In the genomic region with DNA sequence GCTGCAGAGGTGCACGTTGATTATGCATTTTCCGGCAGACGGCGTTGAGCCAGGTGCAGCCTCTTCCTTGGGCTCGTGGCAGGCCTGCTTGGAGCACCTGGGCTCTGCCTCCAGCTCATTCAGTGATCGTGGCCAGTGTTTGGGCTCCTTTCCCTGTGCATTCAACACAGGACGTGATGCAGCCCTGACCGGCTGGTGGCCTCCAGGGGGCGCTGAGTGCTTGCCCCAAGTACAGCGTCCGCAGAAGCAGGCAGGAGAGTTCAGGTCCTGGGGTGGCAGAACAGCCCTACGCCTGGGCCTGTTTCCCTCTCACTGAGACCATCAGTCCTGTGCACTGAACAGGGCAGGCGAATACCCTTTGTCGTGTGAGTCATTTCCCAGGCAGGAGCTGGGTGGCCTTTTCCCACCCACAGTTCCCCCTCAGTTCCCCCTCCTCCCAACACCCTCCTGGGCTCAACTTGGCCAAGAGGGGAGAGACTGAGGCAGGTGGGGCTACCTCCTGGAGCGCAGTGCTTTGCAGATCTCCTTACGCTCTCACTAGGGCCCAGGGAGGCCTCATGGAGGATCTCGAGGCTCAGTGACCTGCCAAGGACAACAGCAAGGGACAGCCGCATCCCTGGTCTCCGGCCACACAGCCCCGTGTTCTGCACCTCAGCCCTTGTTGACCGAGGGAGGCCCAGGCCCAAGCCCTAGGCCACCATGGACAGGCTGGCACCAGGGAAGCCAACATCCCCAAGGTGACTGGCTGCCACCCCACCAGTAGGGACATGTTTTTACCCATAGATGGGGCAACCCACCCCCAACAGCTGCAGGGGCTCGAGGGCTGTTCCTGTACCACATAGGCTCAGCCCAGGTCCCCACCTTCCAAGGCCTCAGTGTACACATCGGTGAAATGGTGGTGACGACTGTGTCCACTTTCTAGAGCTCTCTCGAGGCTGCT, we compare ENCODE assay signal across 8 cellular contexts. TPM values are rescaled to one million over a fixed set of nuclear protein-coding genes. Genes with fewer than 3 reads are reported as not detected.
DNase-seq lines count a peak whose midpoint lies in the region; ATAC-seq and TF ChIP-seq lines count a peak whose summit lies in the region.

No MANE protein-coding gene starts in this region.

- H3K27ac ChIP-seq in transverse colon, result peak overlapping the region in 3 of 4 donors; percentile 1 to 32 (median 23)

- TF ChIP-seq POLR2A in transverse colon (IDR thresholded peaks at IDR 0.05), result no peak

- no peak overlapping the region for H3K4me3 ChIP-seq in transverse colon

- intact Hi-C loops in activated naive CD4-positive, alpha-beta T cell treated with anti-CD3 and anti-CD28 coated beads for 36 hours (cut with micrococcal nuclease), result loop anchor here (1.0 to 5.0 kb wide), 4 partner anchors 82 to 418 kb away; no protein-coding TSS in a partner anchor
- intact Hi-C loops in head of caudate nucleus (cut with DNase I), result loop anchor here (10.0 kb wide), 2 partner anchors 231 to 421 kb away; a partner anchor contains a TSS
- intact Hi-C loops in posterior vena cava (cut with DNase I), result loop anchor here (5.0 to 10.0 kb wide), 3 partner anchors 83 to 423 kb away; no protein-coding TSS in a partner anchor
- intact Hi-C loops in transverse colon (cut with DNase I; ENCODE audit: low total_unique reads), result loop anchor here (1.0 to 10.0 kb wide), 2 partner anchors 82 to 231 kb away; a partner anchor contains a TSS

- no peak overlapping the region for H3K4me3 Mint-ChIP-seq in activated naive CD4-positive, alpha-beta T cell treated with anti-CD3 and anti-CD28 coated beads for 36 hours

- DNase-seq in ELR (ENCODE audit: low read depth) (peak; percentile 83), MV-4-11 (lab: John Stamatoyannopoulos, UW) (peak; percentile 75), SKM-1 (lab: John Stamatoyannopoulos, UW; ENCODE audit: unreplicated experiment) (peak; percentile 61), head of caudate nucleus (peak; percentile 57 to 93 (median 84)), posterior vena cava (ENCODE audit: low spot score) (peak; percentile 95), transverse colon (peak; percentile 87)
- DNase-seq in activated naive CD4-positive, alpha-beta T cell treated with anti-CD3 and anti-CD28 coated beads for 36 hours, result peak; percentile 88

- no peak for ATAC-seq in GM21526 (IDR thresholded peaks at IDR 0.05; ENCODE audit: low FRiP score, unreplicated experiment)

- no peaks in the 10 kb centered on the region for H3K9me3 Mint-ChIP-seq in activated naive CD4-positive, alpha-beta T cell treated with anti-CD3 and anti-CD28 coated beads for 36 hours

- no peak overlapping the region for H3K27ac Mint-ChIP-seq in activated naive CD4-positive, alpha-beta T cell treated with anti-CD3 and anti-CD28 coated beads for 36 hours

- TF ChIP-seq EP300 in transverse colon (IDR thresholded peaks at IDR 0.05; ENCODE audit: low read depth), result no peak

- in situ Hi-C loops in transverse colon (cut with MboI; ENCODE audit: low pct_ligation_motif_present in 1 of 4, low pct_unique_long_range_greater_than_20kb in 1 of 4, low sequenced_read_pairs in 3 of 4), result loop anchor here in 3 of 4 donors (5.0 to 25.0 kb wide), 3 partner anchors 81 to 233 kb away; a partner anchor contains a TSS

- H3K4me1 Mint-ChIP-seq in activated naive CD4-positive, alpha-beta T cell treated with anti-CD3 and anti-CD28 coated beads for 36 hours (ENCODE audit: low read depth), result no peaks in the 10 kb centered on the region

- no peaks in the 10 kb centered on the region for H3K27me3 Mint-ChIP-seq in activated naive CD4-positive, alpha-beta T cell treated with anti-CD3 and anti-CD28 coated beads for 36 hours (ENCODE audit: low read depth)

- no peaks in the 10 kb centered on the region for H3K27me3 ChIP-seq in transverse colon

- H3K9me3 ChIP-seq in transverse colon, result no peaks in the 10 kb centered on the region

- WGBS in transverse colon (ENCODE audit: low coverage in 1 of 2), 2 donors, result 48% methylated on average over 25 of the region's 25 CpGs; no CpG with 5 or more reads in 1 of the 2 donors

- peaks cover 0 to 2% (median 0%) of the 10 kb centered on the region in 4 donors for H3K4me1 ChIP-seq in transverse colon

- H3K36me3 ChIP-seq in transverse colon, result peaks cover 0 to 34% (median 7%) of the 10 kb centered on the region in 4 donors

- CTCF ChIA-PET in activated naive CD4-positive, alpha-beta T cell treated with anti-CD3 and anti-CD28 coated beads for 36 hours (lab: Charles Lee), result interaction anchor here (0.6 to 4.1 kb wide), 18 partner anchors 12 to 366 kb away, joined by 3 to 34 read pairs (median 3); a partner anchor contains a TSS

- TF ChIP-seq CTCF in transverse colon (IDR thresholded peaks at IDR 0.05), result peak; percentile 76 to 92 (median 87)

- H3K36me3 Mint-ChIP-seq in activated naive CD4-positive, alpha-beta T cell treated with anti-CD3 and anti-CD28 coated beads for 36 hours (ENCODE audit: low read depth), result no peaks in the 10 kb centered on the region

RNA-seq across cellular contexts. Expression of a gene that starts 52.9 kb away (rescaled TPM):
- 1 to 10 TPM; 8.8 to 9.9 TPM for total RNA-seq in activated naive CD4-positive, alpha-beta T cell treated with anti-CD3 and anti-CD28 coated beads for 36 hours
- total RNA-seq in posterior vena cava (10 to 100 TPM; 15.6 to 16.9 TPM), transverse colon (10 to 100 TPM; 16.2 to 39.2 (median 26.2) TPM)

RNA-seq across cellular contexts. Expression of a gene that starts 53.0 kb away (rescaled TPM):
- 1,000 to 10,000 TPM; 3,038 to 3,119 TPM for total RNA-seq in activated naive CD4-positive, alpha-beta T cell treated with anti-CD3 and anti-CD28 coated beads for 36 hours
- total RNA-seq in posterior vena cava (1,000 to 10,000 TPM in 1 of 2 donors, 100 to 1,000 TPM in 1; 993 to 1,044 TPM), transverse colon (1,000 to 10,000 TPM; 1,054 to 2,042 (median 1,540) TPM)
